Comparison of ENCODE assay signal across 8 cellular contexts in the genomic region with DNA sequence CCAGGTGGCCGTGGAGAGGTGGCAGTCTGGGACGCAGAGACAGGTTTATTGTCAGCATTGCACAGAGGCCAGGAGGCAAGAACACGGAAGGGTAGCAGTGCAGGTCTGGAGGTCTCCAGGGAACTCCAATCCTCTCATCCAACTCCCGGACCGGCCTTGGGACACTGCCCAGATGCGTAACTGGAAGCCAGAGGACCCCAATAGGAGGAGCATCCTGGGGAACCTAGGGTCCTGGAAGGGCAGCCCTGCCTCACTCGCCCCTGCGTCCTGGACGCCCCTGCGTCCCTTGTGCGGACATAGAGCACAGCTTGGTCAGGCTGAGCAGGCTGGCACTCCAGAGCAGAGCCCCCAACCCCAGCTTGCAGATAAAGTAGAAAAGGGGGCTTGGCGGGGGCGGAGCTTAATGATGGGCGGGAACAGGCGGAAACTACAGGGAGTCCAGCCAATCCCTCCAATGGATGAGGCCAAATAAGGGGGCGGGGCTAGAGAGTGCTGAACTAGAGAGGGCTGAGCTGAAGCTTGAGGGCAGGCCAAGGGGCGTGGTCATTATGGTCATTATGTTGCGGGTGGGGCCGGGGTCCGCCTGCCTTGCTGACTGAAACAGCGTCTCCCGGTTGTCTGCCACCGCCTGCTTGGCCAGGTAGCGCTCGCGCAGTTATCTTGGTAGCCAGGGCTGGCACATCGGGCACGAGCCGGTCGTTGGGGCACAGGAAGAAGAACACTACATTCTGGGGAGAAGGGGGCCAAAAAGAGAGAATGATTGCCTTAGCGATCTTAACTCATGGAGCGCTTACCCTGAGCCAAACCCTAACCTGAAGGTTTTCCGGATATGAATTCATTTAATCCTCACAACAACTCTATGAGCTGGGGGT. TPM values are rescaled to one million over a fixed set of nuclear protein-coding genes. Genes with fewer than 3 reads are reported as not detected.
DNase-seq lines count a peak whose midpoint lies in the region; ATAC-seq and TF ChIP-seq lines count a peak whose summit lies in the region.

No MANE protein-coding gene starts in this region.

- H3K27ac Mint-ChIP-seq in mesothelial cell of epicardium: peak overlapping the region; percentile 95
- no peak overlapping the region for H3K27ac Mint-ChIP-seq in stimulated activated memory B cell treated with anti-CD40 and anti-IgM and Interleukin-4, amounts not matched to agents 10 μg/mL and 1 μg/mL and 100 μg/mL, for 72 hours

- no peaks in the 10 kb centered on the region; the same call in 1 of the 2 replicates for H3K9me3 ChIP-seq in AG04450 (ENCODE audit: control insufficient read depth, insufficient read depth, low read length)

- peaks cover 39% of the 10 kb centered on the region for H3K4me1 Mint-ChIP-seq in mesothelial cell of epicardium
- peaks cover 32% of the 10 kb centered on the region for H3K4me1 Mint-ChIP-seq in stimulated activated memory B cell treated with anti-CD40 and anti-IgM and Interleukin-4, amounts not matched to agents 10 μg/mL and 1 μg/mL and 100 μg/mL, for 72 hours

- CTCF ChIA-PET in AG04450 (lab: Charles Lee): interaction anchor here (1.3 to 2.5 kb wide), 3 partner anchors 30 to 138 kb away, joined by 3 to 16 read pairs (median 6); no protein-coding TSS in a partner anchor

- TF ChIP-seq CTCF in AG04450 (IDR thresholded peaks at IDR 0.05; ENCODE audit: low read depth, low read length): no peak
- no peak for TF ChIP-seq CTCF in epithelial cell of proximal tubule (conservative IDR thresholded peaks at IDR 0.05; ENCODE audit: low read depth, low read length)
- TF ChIP-seq CTCF in mesothelial cell of epicardium (IDR thresholded peaks at IDR 0.05; ENCODE audit: unreplicated experiment): no peak

- H3K36me3 ChIP-seq in H7 (replicated peaks; ENCODE audit: control insufficient read depth, insufficient read depth, low read length): no peaks in the 10 kb centered on the region

- H3K36me3 Mint-ChIP-seq in mesothelial cell of epicardium: no peaks in the 10 kb centered on the region
- H3K36me3 Mint-ChIP-seq in stimulated activated memory B cell treated with anti-CD40 and anti-IgM and Interleukin-4, amounts not matched to agents 10 μg/mL and 1 μg/mL and 100 μg/mL, for 72 hours: no peaks in the 10 kb centered on the region

- H3K4me3 Mint-ChIP-seq in mesothelial cell of epicardium: peak overlapping the region; percentile 85
- peak overlapping the region; percentile 79 for H3K4me3 Mint-ChIP-seq in stimulated activated memory B cell treated with anti-CD40 and anti-IgM and Interleukin-4, amounts not matched to agents 10 μg/mL and 1 μg/mL and 100 μg/mL, for 72 hours

- DNase-seq in AG04450 (ENCODE audit: low read depth, low spot score) (no peak), H7 (peak; percentile 97), NCI-H748 treated with DMSO at 0.1 percent for 48 hours (lab: John Stamatoyannopoulos, UW) (peak; percentile 60), epithelial cell of proximal tubule (ENCODE audit: low read depth) (no peak), mesothelial cell of epicardium (ENCODE audit: low spot score in 2 of 2, unreplicated experiment in 2 of 2) (peak; percentile 81 to 87)
- peak; percentile 79 for DNase-seq in activated CD8-positive, alpha-beta memory T cell treated with anti-CD3 and anti-CD28 coated beads, Interleukin-2, amount 50 U/mL, for 48 hours

- POLR2A ChIA-PET in AG04450 (lab: Yijun Ruan, JAX): interaction anchor here (1.4 to 2.8 kb wide), 3 partner anchors 8 to 21 kb away, joined by 3 to 27 read pairs (median 4); a partner anchor contains a TSS

- H3K27me3 ChIP-seq in AG04450 (ENCODE audit: control insufficient read depth, insufficient read depth, low read length) (peaks cover 8% of the 10 kb centered on the region), H7 (ENCODE audit: control insufficient read depth, insufficient read depth, low read length) (peaks cover 24% of the 10 kb centered on the region)

- H3K4me3 ChIP-seq in AG04450 (ENCODE audit: low read depth, low read length) (peak overlapping the region; percentile 63), H7 (ENCODE audit: insufficient read depth, low read depth, low read length) (peak overlapping the region; percentile 60), epithelial cell of proximal tubule (ENCODE audit: low read depth, low read length) (peak overlapping the region; percentile 58)

- peaks cover 2% of the 10 kb centered on the region for H3K27me3 Mint-ChIP-seq in mesothelial cell of epicardium (ENCODE audit: low read depth)
- H3K27me3 Mint-ChIP-seq in stimulated activated memory B cell treated with anti-CD40 and anti-IgM and Interleukin-4, amounts not matched to agents 10 μg/mL and 1 μg/mL and 100 μg/mL, for 72 hours: peaks cover 9% of the 10 kb centered on the region

- ATAC-seq in stimulated activated memory B cell treated with anti-CD40 and anti-IgM and Interleukin-4, amounts not matched to agents 10 μg/mL and 1 μg/mL and 100 μg/mL, for 72 hours: no peak
- no peak for ATAC-seq in GM21526 (IDR thresholded peaks at IDR 0.05; ENCODE audit: low FRiP score, unreplicated experiment)

- H3K9me3 Mint-ChIP-seq in mesothelial cell of epicardium: no peaks in the 10 kb centered on the region
- no peaks in the 10 kb centered on the region for H3K9me3 Mint-ChIP-seq in stimulated activated memory B cell treated with anti-CD40 and anti-IgM and Interleukin-4, amounts not matched to agents 10 μg/mL and 1 μg/mL and 100 μg/mL, for 72 hours

- H3K27ac ChIP-seq in AG04450 (ENCODE audit: low read depth, low read length): no peak overlapping the region

RNA-seq across cellular contexts. Expression of a gene that starts 3.7 kb away (rescaled TPM):
- 6.7 and 9.5 TPM in 2 replicates for polyA plus RNA-seq in AG04450 (2011; rRNA removed)
- 4.5 and 4.6 TPM in 2 replicates for polyA minus RNA-seq in AG04450 (2011; rRNA and poly(A)+ RNA removed)
- total RNA-seq in H7 (2014; rRNA removed; shearing (Covaris generic)): 16.2 and 21.0 TPM in 2 replicates
- 7.9 and 14.3 TPM in 2 replicates for total RNA-seq in epithelial cell of proximal tubule
- total RNA-seq in mesothelial cell of epicardium: 85.3 to 88.3 TPM (median 86.6 TPM) in 3 replicates

RNA-seq across cellular contexts. Expression of a gene that starts 20.9 kb away (rescaled TPM):
- 3.6 and 5.7 TPM in 2 replicates for polyA plus RNA-seq in AG04450 (2011; rRNA removed)
- 8.2 and 11.6 TPM in 2 replicates for polyA minus RNA-seq in AG04450 (2011; rRNA and poly(A)+ RNA removed)
- 6.4 and 9.1 TPM in 2 replicates for total RNA-seq in H7 (2014; rRNA removed; shearing (Covaris generic))
- 2.5 and 2.8 TPM in 2 replicates for total RNA-seq in epithelial cell of proximal tubule
- 7.7 to 10.7 TPM (median 9.1 TPM) in 3 replicates for total RNA-seq in mesothelial cell of epicardium

Comparison
In these comparisons a context has a peak if more than half of its experiments do, and no peak if none do; other contexts are left out.
1. DNase-seq: peak in H7 (single experiment), NCI-H748 treated with DMSO at 0.1 percent for 48 hours (single experiment), activated CD8-positive, alpha-beta memory T cell treated with anti-CD3 and anti-CD28 coated beads, Interleukin-2, amount 50 U/mL, for 48 hours (single experiment) and mesothelial cell of epicardium (2 of 2); none in AG04450 (single experiment) and epithelial cell of proximal tubule (single experiment).
2. Peak in every context shown above with its lines, with median percentiles within 50 percentile points of each other: H3K4me3 ChIP-seq.